10 cellular contexts compared by ENCODE assay signal in the genomic region with DNA sequence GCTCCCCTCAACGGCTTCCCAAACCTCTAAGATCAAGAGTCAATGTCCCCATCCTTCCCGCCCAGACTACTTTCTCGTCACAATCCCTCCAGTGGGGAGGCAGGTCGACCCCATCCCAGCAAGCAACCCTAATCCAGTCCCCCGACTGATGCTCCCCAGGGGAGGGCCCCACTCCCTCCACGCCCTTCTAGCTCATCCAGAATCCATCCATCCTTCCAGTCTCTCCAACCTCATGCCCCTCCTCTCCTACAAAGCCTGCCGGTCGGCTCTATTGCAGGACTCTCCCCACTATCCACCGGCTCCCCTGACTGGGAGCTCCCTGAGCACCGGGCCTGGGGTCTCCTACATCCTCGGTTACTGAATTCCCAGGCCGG. TPM values are rescaled to one million over a fixed set of nuclear protein-coding genes. Genes with fewer than 3 reads are reported as not detected.
DNase-seq lines count a peak whose midpoint lies in the region; ATAC-seq and TF ChIP-seq lines count a peak whose summit lies in the region.
"Had no signal": no experiment of that assay in that cellular context is flagged by ENCODE, and none has a peak within 500 bp of the region (broad histone marks: within the 10 kb centered on the region; RNA-seq: fewer than 3 reads in every experiment).

No MANE protein-coding gene starts in this region.

- H3K9ac ChIP-seq in muscle layer of colon (ENCODE audit: low read length) = no peak overlapping the region

- H3K4me1 Mint-ChIP-seq in dendritic cell treated with granulocyte-macrophage colony-stimulating factor and Interleukin-4, amounts not matched to agents 40 ng/mL and 50 ng/mL, for 4 days (ENCODE audit: low read depth) = peaks cover 21% of the 10 kb centered on the region

- peak overlapping the region; percentile 48 for H3K4me3 Mint-ChIP-seq in dendritic cell treated with granulocyte-macrophage colony-stimulating factor and Interleukin-4, amounts not matched to agents 40 ng/mL and 50 ng/mL, for 4 days

- intact Hi-C loops in Right ventricle myocardium inferior (cut with DNase I) = loop anchor here (5.0 to 10.0 kb wide), 3 partner anchors 58 to 185 kb away; a partner anchor contains a TSS
- intact Hi-C loops in left ventricle myocardium superior (cut with micrococcal nuclease) = no loop called here
- intact Hi-C loops in dendritic cell treated with granulocyte-macrophage colony-stimulating factor and Interleukin-4, amounts not matched to agents 40 ng/mL and 50 ng/mL, for 4 days (cut with micrococcal nuclease) = no loop called here
- intact Hi-C loops in vagina (cut with DNase I) = no loop called here

- H3K27me3 ChIP-seq in muscle layer of colon (ENCODE audit: control insufficient read depth in 1 of 2, insufficient read depth in 2 of 2, low read length in 2 of 2) (no peaks in the 10 kb centered on the region), vagina (no peaks in the 10 kb centered on the region)

- peak overlapping the region; percentile 61 to 93 for H3K4me3 ChIP-seq in muscle layer of colon (ENCODE audit: low read depth in 1 of 2, low read length in 2 of 2)
- H3K4me3 ChIP-seq in vagina = peak overlapping the region; percentile 65 to 85

- H3K36me3 ChIP-seq in muscle layer of colon (ENCODE audit: insufficient read depth, low read length) = no peaks in the 10 kb centered on the region
- no peaks in the 10 kb centered on the region for H3K36me3 ChIP-seq in vagina

- H3K9me3 ChIP-seq in muscle layer of colon (ENCODE audit: low read length) (no peaks in the 10 kb centered on the region), vagina (no peaks in the 10 kb centered on the region)

- H3K27me3 Mint-ChIP-seq in dendritic cell treated with granulocyte-macrophage colony-stimulating factor and Interleukin-4, amounts not matched to agents 40 ng/mL and 50 ng/mL, for 4 days = peaks cover 69% of the 10 kb centered on the region

- H3K9me3 Mint-ChIP-seq in dendritic cell treated with granulocyte-macrophage colony-stimulating factor and Interleukin-4, amounts not matched to agents 40 ng/mL and 50 ng/mL, for 4 days = no peaks in the 10 kb centered on the region

- no peak for TF ChIP-seq POLR2A in vagina (IDR thresholded peaks at IDR 0.05)

- H3K27ac ChIP-seq in muscle layer of colon (ENCODE audit: low read depth, low read length) (no peak overlapping the region), vagina (peak overlapping the region; percentile 79)

- ATAC-seq in Right ventricle myocardium inferior = peak; percentile 7
- ATAC-seq in left ventricle myocardium superior = no peak
- ATAC-seq in HG02763 (IDR thresholded peaks at IDR 0.05; ENCODE audit: unreplicated experiment) = no peak

- TF ChIP-seq CTCF in vagina (IDR thresholded peaks at IDR 0.05) = no peak

- DNase-seq in Right ventricle myocardium inferior (ENCODE audit: missing footprints) (no peak), left ventricle myocardium superior (no peak), vagina (ENCODE audit: extremely low spot score in 2 of 2) (no peak), NCI-H146 (lab: John Stamatoyannopoulos, UW) (no peak), hippocampal formation (lab: John Stamatoyannopoulos, UW) (no peak)
- DNase-seq: DMS153, NCI-H1694 had no signal

- H3K4me1 ChIP-seq in muscle layer of colon (ENCODE audit: insufficient read depth, low read length) (peaks cover 11% of the 10 kb centered on the region), vagina (peaks cover 24% of the 10 kb centered on the region)

- no peaks in the 10 kb centered on the region for H3K36me3 Mint-ChIP-seq in dendritic cell treated with granulocyte-macrophage colony-stimulating factor and Interleukin-4, amounts not matched to agents 40 ng/mL and 50 ng/mL, for 4 days (ENCODE audit: low read depth)

- H3K27ac Mint-ChIP-seq in dendritic cell treated with granulocyte-macrophage colony-stimulating factor and Interleukin-4, amounts not matched to agents 40 ng/mL and 50 ng/mL, for 4 days = no peak overlapping the region

RNA-seq across cellular contexts. Expression of a gene that starts 1.3 kb away (rescaled TPM):
- 32.1 TPM for total RNA-seq in Right ventricle myocardium inferior
- 37.9 TPM for total RNA-seq in left ventricle myocardium superior
- 2.5 TPM for total RNA-seq in vagina
